ENCODE assay signal across 1 cellular context in the genomic region with DNA sequence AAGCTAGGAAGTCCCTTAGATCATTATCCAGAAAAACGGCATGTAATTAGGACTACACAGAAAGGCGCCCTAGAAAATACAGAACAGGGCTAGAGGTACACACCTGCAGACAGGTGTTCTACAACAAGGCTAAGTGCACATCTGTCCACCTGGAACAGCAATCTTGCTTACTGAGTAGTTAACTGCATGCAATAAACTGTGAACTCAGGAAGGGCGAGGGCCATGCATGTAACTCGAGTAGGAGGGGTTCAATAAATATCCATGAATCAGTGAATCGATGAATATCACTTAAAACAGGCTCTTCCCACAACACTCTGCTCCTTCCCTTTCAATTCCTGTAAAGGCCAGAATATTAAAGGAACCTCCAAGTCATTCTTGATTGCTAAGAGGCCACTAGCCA.
TF ChIP-seq lines count a peak whose summit lies in the region.

No MANE protein-coding gene starts in this region.

TF ChIP-seq in H1, 55 proteins besides CTCF, POLR2A, EP300 and RAD21:
- TF ChIP-seq JUND (IDR thresholded peaks at IDR 0.05; ENCODE audit: low read length) (no peak), KDM4A (IDR thresholded peaks at IDR 0.05; ENCODE audit: low read depth, low read length, severe bottlenecking) (no peak), ASH2L (IDR thresholded peaks at IDR 0.05; ENCODE audit: low read length) (no peak), SIN3A (conservative IDR thresholded peaks at IDR 0.05 in 1 of 2, IDR thresholded peaks at IDR 0.05 in 1 of 2; ENCODE audit: low read depth in 1 of 2, low read length in 2 of 2) (no peak), SP1 (IDR thresholded peaks at IDR 0.05; ENCODE audit: low read depth, low read length) (no peak), GTF2F1 (IDR thresholded peaks at IDR 0.05; ENCODE audit: borderline replicate concordance, low read depth, low read length) (no peak)
- TF ChIP-seq, protein P1, sequence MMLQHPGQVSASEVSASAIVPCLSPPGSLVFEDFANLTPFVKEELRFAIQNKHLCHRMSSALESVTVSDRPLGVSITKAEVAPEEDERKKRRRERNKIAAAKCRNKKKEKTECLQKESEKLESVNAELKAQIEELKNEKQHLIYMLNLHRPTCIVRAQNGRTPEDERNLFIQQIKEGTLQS (IDR thresholded peaks at IDR 0.05; ENCODE audit: insufficient read depth, low read depth, low read length): no peak
- TF ChIP-seq, protein P2, sequence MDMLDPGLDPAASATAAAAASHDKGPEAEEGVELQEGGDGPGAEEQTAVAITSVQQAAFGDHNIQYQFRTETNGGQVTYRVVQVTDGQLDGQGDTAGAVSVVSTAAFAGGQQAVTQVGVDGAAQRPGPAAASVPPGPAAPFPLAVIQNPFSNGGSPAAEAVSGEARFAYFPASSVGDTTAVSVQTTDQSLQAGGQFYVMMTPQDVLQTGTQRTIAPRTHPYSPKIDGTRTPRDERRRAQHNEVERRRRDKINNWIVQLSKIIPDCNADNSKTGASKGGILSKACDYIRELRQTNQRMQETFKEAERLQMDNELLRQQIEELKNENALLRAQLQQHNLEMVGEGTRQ (IDR thresholded peaks at IDR 0.05; ENCODE audit: low read length): no peak
